ENCODE assay signal across 1 cellular context in the genomic region with DNA sequence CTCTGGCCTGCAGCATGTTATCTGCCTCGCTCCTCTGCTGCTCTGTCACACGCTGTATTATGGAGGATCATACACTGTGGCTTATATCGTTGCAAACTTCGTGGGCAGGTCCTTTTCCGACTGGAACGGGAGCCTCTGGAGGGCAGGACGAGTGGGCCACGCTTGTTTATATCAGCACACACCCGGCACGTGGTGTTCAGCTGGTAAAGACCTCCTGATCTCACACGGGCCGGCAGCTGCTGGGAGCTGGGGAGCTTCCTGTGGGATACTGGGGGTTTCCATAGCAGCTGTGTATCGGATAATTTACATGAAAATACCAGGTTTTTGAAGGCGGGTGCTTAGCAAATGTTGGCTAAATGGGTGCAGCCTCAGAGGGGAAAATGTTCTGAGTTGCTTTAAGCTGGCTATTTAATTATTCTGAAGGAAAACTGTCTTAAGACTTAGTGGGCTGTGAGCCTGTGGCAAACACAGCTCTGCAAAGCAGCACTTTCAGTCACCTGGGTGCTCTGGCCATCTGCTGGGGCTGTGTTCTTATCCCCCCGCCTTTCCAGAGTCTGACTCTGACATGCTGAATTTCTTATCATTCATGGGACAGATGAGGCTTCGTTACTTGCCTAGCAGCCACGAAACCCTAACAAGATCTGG.
TF ChIP-seq lines count a peak whose summit lies in the region.

No MANE protein-coding gene starts in this region.

TF ChIP-seq in H1, 55 proteins besides CTCF, POLR2A, EP300 and RAD21:
- TF ChIP-seq, protein P1, sequence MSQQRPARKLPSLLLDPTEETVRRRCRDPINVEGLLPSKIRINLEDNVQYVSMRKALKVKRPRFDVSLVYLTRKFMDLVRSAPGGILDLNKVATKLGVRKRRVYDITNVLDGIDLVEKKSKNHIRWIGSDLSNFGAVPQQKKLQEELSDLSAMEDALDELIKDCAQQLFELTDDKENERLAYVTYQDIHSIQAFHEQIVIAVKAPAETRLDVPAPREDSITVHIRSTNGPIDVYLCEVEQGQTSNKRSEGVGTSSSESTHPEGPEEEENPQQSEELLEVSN (IDR thresholded peaks at IDR 0.05): peak; percentile 93
- TF ChIP-seq, protein P2, sequence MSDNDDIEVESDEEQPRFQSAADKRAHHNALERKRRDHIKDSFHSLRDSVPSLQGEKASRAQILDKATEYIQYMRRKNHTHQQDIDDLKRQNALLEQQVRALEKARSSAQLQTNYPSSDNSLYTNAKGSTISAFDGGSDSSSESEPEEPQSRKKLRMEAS (IDR thresholded peaks at IDR 0.05): peak; percentile 98
- TF ChIP-seq HDAC2 (IDR thresholded peaks at IDR 0.05; ENCODE audit: borderline replicate concordance in 1 of 2, low read depth in 2 of 2, low read length in 2 of 2) (0 out of 4 replicates have a peak, but pooled peaks of 1 of the 2 experiments have one; percentile 31), PHF8 (conservative IDR thresholded peaks at IDR 0.05; ENCODE audit: low read depth, low read length) (no peak), KDM5A (IDR thresholded peaks at IDR 0.05; ENCODE audit: low read length) (no peak), TCF12 (IDR thresholded peaks at IDR 0.05; ENCODE audit: low read depth, low read length) (peak; percentile 49; the same call in 1 of the 2 replicates), SIN3A (conservative IDR thresholded peaks at IDR 0.05 in 1 of 2, IDR thresholded peaks at IDR 0.05 in 1 of 2; ENCODE audit: low read depth in 1 of 2, low read length in 2 of 2) (peak; percentile 52 to 82; a peak in 2 of 4 replicates)
- TF ChIP-seq, protein P3, sequence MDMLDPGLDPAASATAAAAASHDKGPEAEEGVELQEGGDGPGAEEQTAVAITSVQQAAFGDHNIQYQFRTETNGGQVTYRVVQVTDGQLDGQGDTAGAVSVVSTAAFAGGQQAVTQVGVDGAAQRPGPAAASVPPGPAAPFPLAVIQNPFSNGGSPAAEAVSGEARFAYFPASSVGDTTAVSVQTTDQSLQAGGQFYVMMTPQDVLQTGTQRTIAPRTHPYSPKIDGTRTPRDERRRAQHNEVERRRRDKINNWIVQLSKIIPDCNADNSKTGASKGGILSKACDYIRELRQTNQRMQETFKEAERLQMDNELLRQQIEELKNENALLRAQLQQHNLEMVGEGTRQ (IDR thresholded peaks at IDR 0.05; ENCODE audit: low read length): peak; percentile 70
